12 cellular contexts compared by ENCODE assay signal in the genomic region with DNA sequence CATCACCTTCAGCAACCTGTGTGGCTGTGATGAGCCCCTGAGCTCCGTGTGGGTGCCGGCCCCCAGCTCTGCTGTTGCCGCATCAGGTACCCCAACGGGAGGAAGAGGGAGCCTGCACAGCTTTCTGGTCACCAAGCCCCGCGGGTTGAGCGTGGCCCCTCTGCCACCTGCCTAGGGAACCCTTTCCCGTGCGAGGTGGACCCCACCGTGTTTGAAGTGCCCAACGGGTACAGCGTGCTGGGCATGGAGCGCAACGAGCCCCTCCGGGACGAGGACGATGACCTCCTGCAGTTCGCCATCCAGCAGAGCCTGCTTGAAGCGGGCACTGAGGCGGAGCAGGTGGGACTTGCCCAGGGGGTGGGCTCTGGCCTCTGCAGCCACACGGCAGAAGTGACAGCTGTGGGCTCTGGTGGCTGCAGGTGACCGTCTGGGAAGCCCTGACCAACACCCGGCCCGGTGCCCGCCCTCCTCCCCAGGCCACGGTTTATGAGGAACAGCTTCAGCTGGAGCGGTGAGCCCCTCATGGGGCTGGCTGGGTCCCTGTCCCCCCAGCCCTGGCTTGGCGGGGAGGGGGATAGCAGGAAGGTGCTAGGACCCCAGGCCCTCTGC. TPM values are rescaled to one million over a fixed set of nuclear protein-coding genes. Genes with fewer than 3 reads are reported as not detected.
DNase-seq lines count a peak whose midpoint lies in the region; ATAC-seq, FAIRE-seq and TF ChIP-seq lines count a peak whose summit lies in the region.
"Had no signal": no experiment of that assay in that cellular context is flagged by ENCODE, and none has a peak within 500 bp of the region (broad histone marks: within the 10 kb centered on the region; RNA-seq: fewer than 3 reads in every experiment).

No MANE protein-coding gene starts in this region.

- TF ChIP-seq POLR2A in IMR-90 (IDR thresholded peaks at IDR 0.05; ENCODE audit: low read depth, low read length) (no peak), HepG2 (IDR thresholded peaks at IDR 0.05; ENCODE audit: insufficient read depth in 1 of 2, low read depth in 2 of 2, low read length in 2 of 2) (no peak), stomach (IDR thresholded peaks at IDR 0.05) (no peak)

- in situ Hi-C loops in IMR-90 (cut with MboI; ENCODE audit: low sequenced_read_pairs), result no loop called here
- in situ Hi-C loops in HepG2 (cut with HindIII; ENCODE audit: extremely low pct_ligation_motif_present, low pct_unique_long_range_greater_than_20kb), result no loop called here

- H2BK5ac ChIP-seq in IMR-90 (ENCODE audit: low read depth, low read length, poor library complexity, severe bottlenecking), result no peak overlapping the region

- FAIRE-seq in HepG2 (lab: Jason Lieb, UNC), result no peak
- FAIRE-seq: astrocyte, keratinocyte had no signal

- no peak overlapping the region for H4K91ac ChIP-seq in IMR-90 (ENCODE audit: insufficient read depth, low read depth, low read length)

- intact Hi-C loops in IMR-90 (cut with micrococcal nuclease) (no loop called here), dorsolateral prefrontal cortex (cut with DNase I) (no loop called here), HepG2 (cut with micrococcal nuclease; ENCODE audit: unreplicated experiment) (loop anchor here (5.0 kb wide), 1 partner anchor 39 kb away; no protein-coding TSS in a partner anchor), stomach (cut with DNase I; ENCODE audit: low total_unique reads) (no loop called here)

- no peak overlapping the region for H3K23ac ChIP-seq in IMR-90 (ENCODE audit: low read depth, low read length)

- H3K9me3 ChIP-seq in IMR-90 (ENCODE audit: control insufficient read depth, insufficient read depth, low read length) (no peaks in the 10 kb centered on the region), HepG2 (ENCODE audit: low read length) (no peaks in the 10 kb centered on the region), stomach (no peaks in the 10 kb centered on the region)

- no peak for ATAC-seq in IMR-90 (ENCODE audit: low read depth)
- ATAC-seq in HepG2, result no peak
- ATAC-seq: activated T-cell treated with anti-CD3 and anti-CD28 coated beads, Interleukin-2, amount 50 U/mL, for 72 hours; naive thymus-derived CD8-positive, alpha-beta T cell had no signal

- no peak overlapping the region for H3K9ac ChIP-seq in IMR-90 (ENCODE audit: low read depth, low read length)
- no peak overlapping the region for H3K9ac ChIP-seq in HepG2 (ENCODE audit: insufficient read depth, low read depth, low read length)

- TF ChIP-seq EP300 in HepG2 (IDR thresholded peaks at IDR 0.05; ENCODE audit: low read depth in 2 of 2, low read length in 2 of 2) (no peak), HepG2 (CRISPR knock-in tag; IDR thresholded peaks at IDR 0.05; ENCODE audit: borderline replicate concordance) (no peak), stomach (IDR thresholded peaks at IDR 0.05) (no peak)

- H2AFZ ChIP-seq in IMR-90 (replicated peaks; ENCODE audit: low read length, poor library complexity) (no peak overlapping the region), HepG2 (ENCODE audit: low read length) (no peak overlapping the region)

- no peak overlapping the region for H3K27ac ChIP-seq in IMR-90 (ENCODE audit: insufficient read depth, low read length)
- H3K27ac ChIP-seq in dorsolateral prefrontal cortex, result peak overlapping the region in 44 of 59 donors; percentile 5 to 95 (median 88)
- no peak overlapping the region for H3K27ac ChIP-seq in HepG2 (ENCODE audit: extremely low read length, insufficient read depth, low read length)
- H3K27ac ChIP-seq in stomach, result peak overlapping the region in 4 of 5 donors; percentile 86 to 96 (median 91)

- H2AK5ac ChIP-seq in IMR-90 (ENCODE audit: low read depth, low read length), result no peak overlapping the region

- H3K9me1 ChIP-seq in IMR-90 (ENCODE audit: insufficient read depth, low read length), result peaks cover 3% of the 10 kb centered on the region

- CTCF ChIA-PET in IMR-90 (lab: Yijun Ruan, JAX) (no interaction called here), HepG2 (lab: Yijun Ruan, JAX; ENCODE audit: low intra/inter-chr PET ratio, low total read pairs) (no interaction called here)

- peaks cover 18% of the 10 kb centered on the region for H3K4me1 ChIP-seq in IMR-90 (ENCODE audit: control insufficient read depth, insufficient read depth, low read length)
- peaks cover 20% of the 10 kb centered on the region for H3K4me1 ChIP-seq in HepG2 (ENCODE audit: insufficient read depth, low read length)
- peaks cover 26 to 45% (median 36%) of the 10 kb centered on the region in 4 donors for H3K4me1 ChIP-seq in stomach

- no peak overlapping the region for H3K4me2 ChIP-seq in IMR-90 (ENCODE audit: low read depth, low read length)
- H3K4me2 ChIP-seq in HepG2 (ENCODE audit: low read depth, low read length), result no peak overlapping the region

- H3K4me3 ChIP-seq in IMR-90 (ENCODE audit: insufficient read depth, low read depth, low read length) (no peak overlapping the region), dorsolateral prefrontal cortex (peak overlapping the region in 7 of 59 donors; percentile 7 to 96 (median 85)), HepG2 (replicated peaks in 1 of 3; ENCODE audit: insufficient read depth in 1 of 3, low read depth in 2 of 3, low read length in 3 of 3) (no peak overlapping the region), stomach (peak overlapping the region in 1 of 4 donors; percentile 93)

- TF ChIP-seq CTCF in IMR-90 (conservative IDR thresholded peaks at IDR 0.05; ENCODE audit: low read depth, low read length), result no peak
- TF ChIP-seq CTCF in dorsolateral prefrontal cortex (IDR thresholded peaks at IDR 0.05 in 54 of 56, conservative IDR thresholded peaks at IDR 0.05 in 2 of 56; ENCODE audit: low read depth in 1 of 56, partially characterized antibody in 56 of 56), result no peak
- no peak for TF ChIP-seq CTCF in HepG2 (CRISPR knock-in tag; IDR thresholded peaks at IDR 0.05)
- TF ChIP-seq CTCF in stomach (IDR thresholded peaks at IDR 0.05), result no peak

- no peak overlapping the region for H4K8ac ChIP-seq in IMR-90 (ENCODE audit: low read depth in 2 of 2, low read length in 2 of 2)

- H2BK15ac ChIP-seq in IMR-90 (ENCODE audit: low read depth, low read length), result no peak overlapping the region

- no peak overlapping the region for H3K18ac ChIP-seq in IMR-90 (ENCODE audit: low read depth, low read length)

- H4K20me1 ChIP-seq in IMR-90 (ENCODE audit: insufficient read depth, low read length) (peaks cover 4% of the 10 kb centered on the region), HepG2 (ENCODE audit: insufficient read depth, low read length) (no peaks in the 10 kb centered on the region)

- no peak overlapping the region for H3K14ac ChIP-seq in IMR-90 (replicated peaks; ENCODE audit: low read depth, low read length)

- DNase-seq in IMR-90, result no peak
- peak in 5 of 10 donors; percentile 17 to 47 (median 39) for DNase-seq in dorsolateral prefrontal cortex
- no peak for DNase-seq in HepG2 (ENCODE audit: low spot score)
- no peak for DNase-seq in stomach
- DNase-seq in NCI-H146 (lab: John Stamatoyannopoulos, UW), result no peak
- DNase-seq in ureter (ENCODE audit: low spot score), result no peak
- DNase-seq in activated T-cell treated with anti-CD3 and anti-CD28 coated beads, Interleukin-2, amount 50 U/mL, for 48 hours, result no peak
- DNase-seq: activated CD4-positive, alpha-beta T cell treated with anti-CD3 and anti-CD28 coated beads, Interleukin-2, amount 10 ng/mL, durations not matched to agents 7 days and 5 days; activated T-cell treated with anti-CD3 and anti-CD28 coated beads, Interleukin-2, amount 50 U/mL, for 72 hours; naive thymus-derived CD8-positive, alpha-beta T cell had no signal

- H3K79me2 ChIP-seq in HepG2 (ENCODE audit: insufficient read depth, low read length), result peaks cover 5% of the 10 kb centered on the region

- BruUV-seq in IMR-90 (replicated peaks; lab: Mats Ljungman, UMichigan) (no TSS peak), HepG2 (replicated peaks; lab: Mats Ljungman, UMichigan) (no TSS peak)

- no peak overlapping the region for H3K4ac ChIP-seq in IMR-90 (ENCODE audit: low read depth, low read length)

- H2BK120ac ChIP-seq in IMR-90 (ENCODE audit: low read depth, low read length), result no peak overlapping the region

- peak overlapping the region; percentile 87 for H2AK9ac ChIP-seq in IMR-90 (replicated peaks; ENCODE audit: low read depth, low read length, poor library complexity)

- POLR2A ChIA-PET in IMR-90 (lab: Charles Lee; ENCODE audit: unreplicated experiment), result no interaction called here
- POLR2A ChIA-PET in HepG2 (lab: Yijun Ruan, JAX), result interaction anchor here (3.5 kb wide), 1 partner anchor 10 kb away, joined by 66 read pairs; the partner anchor contains the start of gene ANKRD13D

- peaks cover 6 to 45% of the 10 kb centered on the region in 2 experiments for H3K79me1 ChIP-seq in IMR-90 (ENCODE audit: low read depth in 1 of 2, low read length in 2 of 2)

- H3K27me3 ChIP-seq in IMR-90 (ENCODE audit: control insufficient read depth, insufficient read depth, low read length), result no peaks in the 10 kb centered on the region
- no peaks in the 10 kb centered on the region for H3K27me3 ChIP-seq in dorsolateral prefrontal cortex
- H3K27me3 ChIP-seq in HepG2 (ENCODE audit: control insufficient read depth in 1 of 2, insufficient read depth in 2 of 2, low read length in 2 of 2), result no peaks in the 10 kb centered on the region
- H3K27me3 ChIP-seq in stomach, result no peaks in the 10 kb centered on the region

- no peak overlapping the region for H4K5ac ChIP-seq in IMR-90 (ENCODE audit: low read depth, low read length)

- H3K36me3 ChIP-seq in IMR-90 (ENCODE audit: control insufficient read depth, insufficient read depth, low read length) (peaks cover 37% of the 10 kb centered on the region), HepG2 (replicated peaks in 1 of 2; ENCODE audit: control insufficient read depth in 1 of 2, insufficient read depth in 2 of 2, low read length in 2 of 2) (peaks cover 9 to 32% of the 10 kb centered on the region in 2 experiments; a peak in 4 of 5 replicates), stomach (peaks cover 30 to 60% (median 50%) of the 10 kb centered on the region in 4 donors)

- H2BK20ac ChIP-seq in IMR-90 (ENCODE audit: low read depth, low read length), result no peak overlapping the region

- 94% methylated on average over 25 of the region's 28 CpGs; no CpG with 5 or more reads in 1 of the 2 experiments for WGBS in IMR-90 (ENCODE audit: extremely low coverage in 2 of 2, insufficient read length in 1 of 2), 2 experiments
- WGBS in HepG2 (ENCODE audit: low lambda C conversion rate), result 87% methylated on average over 3 of the region's 28 CpGs
- WGBS in stomach, 5 donors, result 89 to 92% (median 91%) methylated on average over 17 to 28 of the region's 28 CpGs

- TF ChIP-seq RAD21 in IMR-90 (IDR thresholded peaks at IDR 0.05; ENCODE audit: low read length) (no peak), HepG2 (CRISPR knock-in tag; IDR thresholded peaks at IDR 0.05) (no peak)

- dilution Hi-C loops in IMR-90 (cut with HindIII; ENCODE audit: low sequenced_read_pairs, unreplicated experiment), result no loop called here

- H3K56ac ChIP-seq in IMR-90 (ENCODE audit: extremely low read depth, insufficient read depth, low read length), result no peak overlapping the region

RNA-seq across cellular contexts. Expression of gene SSH3, which starts 1.9 kb away (rescaled TPM):
- 7.3 and 7.8 TPM in 2 replicates for total RNA-seq in IMR-90 (2012; rRNA removed)
- 26.7 and 29.2 TPM in 2 replicates for polyA plus RNA-seq in IMR-90 (2012; rRNA removed)
- polyA plus RNA-seq in IMR-90 (2012; cell fraction: cytosol; rRNA removed), result 14.4 and 25.5 TPM in 2 replicates
- 83.1 and 197 TPM in 2 replicates for polyA plus RNA-seq in IMR-90 (2012; cell fraction: nucleus; rRNA removed; ENCODE audit: low replicate concordance)
- total RNA-seq in dorsolateral prefrontal cortex, result 10 to 100 TPM; 15.0 to 46.9 (median 26.2) TPM
- 7.5 and 12.4 TPM in 2 replicates for total RNA-seq in HepG2 (2016; rRNA removed; fragmentation: Illumina TruSeq; extraction: Trizol)
- total RNA-seq in HepG2 (2016; cell fraction: cytosol; rRNA removed; fragmentation: Illumina TruSeq; extraction: Trizol; ENCODE audit: low read depth), result 2.6 and 4.3 TPM in 2 replicates
- total RNA-seq in HepG2 (2016; cell fraction: insoluble cytoplasmic fraction; rRNA removed; fragmentation: Illumina TruSeq; extraction: Trizol), result 5.5 and 11.6 TPM in 2 replicates
- total RNA-seq in HepG2 (2016; cell fraction: membrane; rRNA removed; fragmentation: Illumina TruSeq; extraction: Trizol), result 5.3 and 7.4 TPM in 2 replicates
- total RNA-seq in HepG2 (2016; cell fraction: nucleus; rRNA removed; fragmentation: Illumina TruSeq; extraction: Trizol), result 13.3 and 15.7 TPM in 2 replicates
- 18.6 and 18.8 TPM in 2 replicates for polyA plus RNA-seq in HepG2 (2011; rRNA removed)
- polyA plus RNA-seq in HepG2 (2011; cell fraction: cytosol; rRNA removed), result 5.6 and 8.3 TPM in 2 replicates
- polyA plus RNA-seq in HepG2 (2011; cell fraction: nucleus; rRNA removed), result 74.8 and 103 TPM in 2 replicates
- polyA plus RNA-seq in HepG2 (2012), result 15.3 and 17.6 TPM in 2 replicates
- polyA plus RNA-seq in HepG2 (2016; cell fraction: cytosol; fragmentation: Illumina TruSeq; extraction: Trizol; ENCODE audit: low read depth), result 4.4 and 5.1 TPM in 2 replicates
- polyA plus RNA-seq in HepG2 (2016; cell fraction: insoluble cytoplasmic fraction; fragmentation: Illumina TruSeq; extraction: Trizol; ENCODE audit: low read depth), result 8.5 and 13.0 TPM in 2 replicates
- 7.7 and 10.7 TPM in 2 replicates for polyA plus RNA-seq in HepG2 (2016; cell fraction: membrane; fragmentation: Illumina TruSeq; extraction: Trizol; ENCODE audit: low read depth)
- 31.0 and 36.7 TPM in 2 replicates for polyA plus RNA-seq in HepG2 (2016; cell fraction: nucleus; fragmentation: Illumina TruSeq; extraction: Trizol; ENCODE audit: insufficient read depth, low read depth)
- 9.3 and 33.1 TPM in 2 replicates for polyA minus RNA-seq in HepG2 (2011; rRNA and poly(A)+ RNA removed; ENCODE audit: low replicate concordance)
- polyA minus RNA-seq in HepG2 (2011; cell fraction: cytosol; rRNA and poly(A)+ RNA removed), result 5.9 and 7.6 TPM in 2 replicates
- polyA minus RNA-seq in HepG2 (2011; cell fraction: nucleus; rRNA and poly(A)+ RNA removed), result 12.7 and 14.4 TPM in 2 replicates
- 100 to 1,000 TPM in 3 of 5 donors, 10 to 100 TPM in 2; 23.5 to 217 (median 103) TPM for total RNA-seq in stomach
- 10 to 100 TPM; 18.8 to 34.3 (median 22.6) TPM for polyA plus RNA-seq in stomach
- total RNA-seq in ureter, result 258 TPM

RNA-seq across cellular contexts. Expression of gene ANKRD13D, which starts 12.3 kb away (rescaled TPM):
- 7.3 and 8.1 TPM in 2 replicates for total RNA-seq in IMR-90 (2012; rRNA removed)
- polyA plus RNA-seq in IMR-90 (2012; rRNA removed), result 38.4 and 44.0 TPM in 2 replicates
- polyA plus RNA-seq in IMR-90 (2012; cell fraction: cytosol; rRNA removed), result 31.2 and 35.3 TPM in 2 replicates
- 129 and 331 TPM in 2 replicates for polyA plus RNA-seq in IMR-90 (2012; cell fraction: nucleus; rRNA removed; ENCODE audit: low replicate concordance)
- 100 to 1,000 TPM in 5 of 120 experiments, 10 to 100 TPM in 115; 54.5 to 110 (median 77.3) TPM for total RNA-seq in dorsolateral prefrontal cortex
- total RNA-seq in HepG2 (2016; rRNA removed; fragmentation: Illumina TruSeq; extraction: Trizol), result 4.8 and 18.6 TPM in 2 replicates
- total RNA-seq in HepG2 (2016; cell fraction: cytosol; rRNA removed; fragmentation: Illumina TruSeq; extraction: Trizol; ENCODE audit: low read depth), result 27.6 and 29.6 TPM in 2 replicates
- total RNA-seq in HepG2 (2016; cell fraction: insoluble cytoplasmic fraction; rRNA removed; fragmentation: Illumina TruSeq; extraction: Trizol), result 5.9 and 17.7 TPM in 2 replicates
- total RNA-seq in HepG2 (2016; cell fraction: membrane; rRNA removed; fragmentation: Illumina TruSeq; extraction: Trizol), result 13.2 and 14.7 TPM in 2 replicates
- 26.2 and 27.8 TPM in 2 replicates for total RNA-seq in HepG2 (2016; cell fraction: nucleus; rRNA removed; fragmentation: Illumina TruSeq; extraction: Trizol)
- 27.3 and 35.5 TPM in 2 replicates for polyA plus RNA-seq in HepG2 (2011; rRNA removed)
- 14.4 and 20.5 TPM in 2 replicates for polyA plus RNA-seq in HepG2 (2011; cell fraction: cytosol; rRNA removed)
- 139 and 163 TPM in 2 replicates for polyA plus RNA-seq in HepG2 (2011; cell fraction: nucleus; rRNA removed)
- polyA plus RNA-seq in HepG2 (2012), result 9.7 and 17.4 TPM in 2 replicates
- 7.4 TPM in 2 replicates for polyA plus RNA-seq in HepG2 (2016; cell fraction: cytosol; fragmentation: Illumina TruSeq; extraction: Trizol; ENCODE audit: low read depth)
- 5.1 and 7.5 TPM in 2 replicates for polyA plus RNA-seq in HepG2 (2016; cell fraction: insoluble cytoplasmic fraction; fragmentation: Illumina TruSeq; extraction: Trizol; ENCODE audit: low read depth)
- 10.9 and 11.1 TPM in 2 replicates for polyA plus RNA-seq in HepG2 (2016; cell fraction: membrane; fragmentation: Illumina TruSeq; extraction: Trizol; ENCODE audit: low read depth)
- polyA plus RNA-seq in HepG2 (2016; cell fraction: nucleus; fragmentation: Illumina TruSeq; extraction: Trizol; ENCODE audit: insufficient read depth, low read depth), result 77.4 and 86.1 TPM in 2 replicates
- polyA minus RNA-seq in HepG2 (2011; rRNA and poly(A)+ RNA removed; ENCODE audit: low replicate concordance), result 27.0 and 38.7 TPM in 2 replicates
- 4.4 and 7.0 TPM in 2 replicates for polyA minus RNA-seq in HepG2 (2011; cell fraction: cytosol; rRNA and poly(A)+ RNA removed)
- 38.2 and 45.5 TPM in 2 replicates for polyA minus RNA-seq in HepG2 (2011; cell fraction: nucleus; rRNA and poly(A)+ RNA removed)
- 10 to 100 TPM; 24.6 to 96.4 (median 42.6) TPM for total RNA-seq in stomach
- 10 to 100 TPM; 18.5 to 61.3 (median 30.9) TPM for polyA plus RNA-seq in stomach
- 110 TPM for total RNA-seq in ureter

RNA-seq across cellular contexts. Expression of gene GRK2, which starts 35.1 kb away (rescaled TPM):
- 23.9 and 26.7 TPM in 2 replicates for total RNA-seq in IMR-90 (2012; rRNA removed)
- 41.8 and 45.8 TPM in 2 replicates for polyA plus RNA-seq in IMR-90 (2012; rRNA removed)
- 23.5 and 42.3 TPM in 2 replicates for polyA plus RNA-seq in IMR-90 (2012; cell fraction: cytosol; rRNA removed)
- polyA plus RNA-seq in IMR-90 (2012; cell fraction: nucleus; rRNA removed; ENCODE audit: low replicate concordance), result 130 and 275 TPM in 2 replicates
- 100 to 1,000 TPM in 93 of 120 experiments, 10 to 100 TPM in 27; 63.9 to 144 (median 111) TPM for total RNA-seq in dorsolateral prefrontal cortex
- 26.3 and 31.3 TPM in 2 replicates for total RNA-seq in HepG2 (2016; rRNA removed; fragmentation: Illumina TruSeq; extraction: Trizol)
- 26.5 and 26.8 TPM in 2 replicates for total RNA-seq in HepG2 (2016; cell fraction: cytosol; rRNA removed; fragmentation: Illumina TruSeq; extraction: Trizol; ENCODE audit: low read depth)
- 21.7 and 32.4 TPM in 2 replicates for total RNA-seq in HepG2 (2016; cell fraction: insoluble cytoplasmic fraction; rRNA removed; fragmentation: Illumina TruSeq; extraction: Trizol)
- 46.5 and 47.3 TPM in 2 replicates for total RNA-seq in HepG2 (2016; cell fraction: membrane; rRNA removed; fragmentation: Illumina TruSeq; extraction: Trizol)
- total RNA-seq in HepG2 (2016; cell fraction: nucleus; rRNA removed; fragmentation: Illumina TruSeq; extraction: Trizol), result 25.3 and 29.3 TPM in 2 replicates
- polyA plus RNA-seq in HepG2 (2011; rRNA removed), result 42.4 and 66.8 TPM in 2 replicates
- polyA plus RNA-seq in HepG2 (2011; cell fraction: cytosol; rRNA removed), result 34.8 and 51.8 TPM in 2 replicates
- 202 and 278 TPM in 2 replicates for polyA plus RNA-seq in HepG2 (2011; cell fraction: nucleus; rRNA removed)
- polyA plus RNA-seq in HepG2 (2012), result 39.1 and 39.9 TPM in 2 replicates
- polyA plus RNA-seq in HepG2 (2016; cell fraction: cytosol; fragmentation: Illumina TruSeq; extraction: Trizol; ENCODE audit: low read depth), result 19.6 and 21.3 TPM in 2 replicates
- polyA plus RNA-seq in HepG2 (2016; cell fraction: insoluble cytoplasmic fraction; fragmentation: Illumina TruSeq; extraction: Trizol; ENCODE audit: low read depth), result 24.6 and 30.4 TPM in 2 replicates
- 34.4 and 41.1 TPM in 2 replicates for polyA plus RNA-seq in HepG2 (2016; cell fraction: membrane; fragmentation: Illumina TruSeq; extraction: Trizol; ENCODE audit: low read depth)
- 65.6 and 70.5 TPM in 2 replicates for polyA plus RNA-seq in HepG2 (2016; cell fraction: nucleus; fragmentation: Illumina TruSeq; extraction: Trizol; ENCODE audit: insufficient read depth, low read depth)
- polyA minus RNA-seq in HepG2 (2011; rRNA and poly(A)+ RNA removed; ENCODE audit: low replicate concordance), result 142 and 187 TPM in 2 replicates
- 39.4 and 40.8 TPM in 2 replicates for polyA minus RNA-seq in HepG2 (2011; cell fraction: cytosol; rRNA and poly(A)+ RNA removed)
- 41.1 and 50.2 TPM in 2 replicates for polyA minus RNA-seq in HepG2 (2011; cell fraction: nucleus; rRNA and poly(A)+ RNA removed)
- 100 to 1,000 TPM in 4 of 5 donors, 10 to 100 TPM in 1; 53.8 to 266 (median 131) TPM for total RNA-seq in stomach
- polyA plus RNA-seq in stomach, result 10 to 100 TPM; 44.0 to 59.4 (median 46.5) TPM
- total RNA-seq in ureter, result 75.9 TPM

RNA-seq across cellular contexts. Expression of gene POLD4, which starts 51.9 kb away (rescaled TPM):
- total RNA-seq in IMR-90 (2012; rRNA removed) (40.8 and 46.4 TPM in 2 replicates), dorsolateral prefrontal cortex (10 to 100 TPM; 11.4 to 49.5 (median 26.7) TPM), HepG2 (2016; rRNA removed; fragmentation: Illumina TruSeq; extraction: Trizol) (10.5 and 10.9 TPM in 2 replicates), stomach (100 to 1,000 TPM in 1 of 5 donors, 10 to 100 TPM in 4; 13.8 to 117 (median 54.8) TPM), ureter (57.9 TPM)
- polyA plus RNA-seq in IMR-90 (2012; rRNA removed) (133 and 152 TPM in 2 replicates), HepG2 (2011; rRNA removed) (27.4 and 35.1 TPM in 2 replicates), stomach (100 to 1,000 TPM; 129 to 316 (median 153) TPM)
- polyA plus RNA-seq in IMR-90 (2012; cell fraction: cytosol; rRNA removed), result 252 and 358 TPM in 2 replicates
- 170 and 292 TPM in 2 replicates for polyA plus RNA-seq in IMR-90 (2012; cell fraction: nucleus; rRNA removed; ENCODE audit: low replicate concordance)
- total RNA-seq in HepG2 (2016; cell fraction: cytosol; rRNA removed; fragmentation: Illumina TruSeq; extraction: Trizol; ENCODE audit: low read depth), result 5.2 and 7.4 TPM in 2 replicates
- 9.4 and 11.7 TPM in 2 replicates for total RNA-seq in HepG2 (2016; cell fraction: insoluble cytoplasmic fraction; rRNA removed; fragmentation: Illumina TruSeq; extraction: Trizol)
- 9.2 and 9.7 TPM in 2 replicates for total RNA-seq in HepG2 (2016; cell fraction: membrane; rRNA removed; fragmentation: Illumina TruSeq; extraction: Trizol)
- total RNA-seq in HepG2 (2016; cell fraction: nucleus; rRNA removed; fragmentation: Illumina TruSeq; extraction: Trizol), result 4.2 and 8.2 TPM in 2 replicates
- 32.2 and 49.3 TPM in 2 replicates for polyA plus RNA-seq in HepG2 (2011; cell fraction: cytosol; rRNA removed)
- polyA plus RNA-seq in HepG2 (2011; cell fraction: nucleus; rRNA removed), result 59.7 and 63.0 TPM in 2 replicates
- polyA plus RNA-seq in HepG2 (2012), result 16.6 and 24.1 TPM in 2 replicates
- polyA plus RNA-seq in HepG2 (2016; cell fraction: cytosol; fragmentation: Illumina TruSeq; extraction: Trizol; ENCODE audit: low read depth), result 5.8 and 8.7 TPM in 2 replicates
- polyA plus RNA-seq in HepG2 (2016; cell fraction: insoluble cytoplasmic fraction; fragmentation: Illumina TruSeq; extraction: Trizol; ENCODE audit: low read depth), result 10.2 and 12.5 TPM in 2 replicates
- 7.5 and 7.8 TPM in 2 replicates for polyA plus RNA-seq in HepG2 (2016; cell fraction: membrane; fragmentation: Illumina TruSeq; extraction: Trizol; ENCODE audit: low read depth)
- polyA plus RNA-seq in HepG2 (2016; cell fraction: nucleus; fragmentation: Illumina TruSeq; extraction: Trizol; ENCODE audit: insufficient read depth, low read depth), result 12.5 and 16.3 TPM in 2 replicates
- polyA minus RNA-seq in HepG2 (2011; rRNA and poly(A)+ RNA removed; ENCODE audit: low replicate concordance), result 10.3 and 10.4 TPM in 2 replicates
- polyA minus RNA-seq in HepG2 (2011; cell fraction: cytosol; rRNA and poly(A)+ RNA removed), result 10.2 and 11.6 TPM in 2 replicates
- 7.2 and 9.7 TPM in 2 replicates for polyA minus RNA-seq in HepG2 (2011; cell fraction: nucleus; rRNA and poly(A)+ RNA removed)

Comparison
In these comparisons a context has a peak if more than half of its experiments do, and no peak if none do; other contexts are left out.
1. H3K27ac ChIP-seq: peak in dorsolateral prefrontal cortex (44 of 59) and stomach (4 of 5); none in IMR-90 (single experiment) and HepG2 (single experiment).